Comparison of ENCODE assay signal across 8 cellular contexts in genomic region chr14:49767473-49768300, GRCh38. TPM values are rescaled to one million over a fixed set of nuclear protein-coding genes. Genes with fewer than 3 reads are reported as not detected.
A peak's percentile ranks its signal among the peaks of the same experiment; 100 is the strongest.
DNase-seq lines count a peak whose midpoint lies in the region; ATAC-seq and TF ChIP-seq lines count a peak whose summit lies in the region.

A gene with protein sequence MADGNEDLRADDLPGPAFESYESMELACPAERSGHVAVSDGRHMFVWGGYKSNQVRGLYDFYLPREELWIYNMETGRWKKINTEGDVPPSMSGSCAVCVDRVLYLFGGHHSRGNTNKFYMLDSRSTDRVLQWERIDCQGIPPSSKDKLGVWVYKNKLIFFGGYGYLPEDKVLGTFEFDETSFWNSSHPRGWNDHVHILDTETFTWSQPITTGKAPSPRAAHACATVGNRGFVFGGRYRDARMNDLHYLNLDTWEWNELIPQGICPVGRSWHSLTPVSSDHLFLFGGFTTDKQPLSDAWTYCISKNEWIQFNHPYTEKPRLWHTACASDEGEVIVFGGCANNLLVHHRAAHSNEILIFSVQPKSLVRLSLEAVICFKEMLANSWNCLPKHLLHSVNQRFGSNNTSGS (plus strand): TSS chr14:49768153. CDS start chr14:49768469, 316 bp downstream.

- no peaks in the 10 kb centered on the region for H3K9me3 Mint-ChIP-seq in naive B cell
- no peaks in the 10 kb centered on the region for H3K9me3 Mint-ChIP-seq in stimulated activated effector memory CD8-positive, alpha-beta T cell treated with anti-CD3 and anti-CD28 coated beads, Interleukin-12 subunit alpha, Interleukin-12 subunit beta, amount 100 ng/mL, for 72 hours

- H3K9me2 ChIP-seq in DOHH2 (replicated peaks; ENCODE audit: control insufficient read depth, low read length) = no peaks in the 10 kb centered on the region

- WGBS in esophagus squamous epithelium, 2 donors = 0 to 2% methylated on average over 12 to 18 of the region's 93 CpGs

- H3K27ac ChIP-seq in DOHH2 (ENCODE audit: low read depth, low read length) = peak within 1 kb of the TSS; percentile 89
- H3K27ac ChIP-seq in Peyer's patch = peak within 1 kb of the TSS; percentile 96 to 98 (median 98)
- H3K27ac ChIP-seq in esophagus squamous epithelium = peak within 1 kb of the TSS; percentile 94 to 100 (median 97)

- peaks cover 16 to 38% (median 24%) of the 10 kb centered on the region in 3 donors for H3K4me1 Mint-ChIP-seq in naive B cell
- peaks cover 30% of the 10 kb centered on the region for H3K4me1 Mint-ChIP-seq in stimulated activated effector memory CD8-positive, alpha-beta T cell treated with anti-CD3 and anti-CD28 coated beads, Interleukin-12 subunit alpha, Interleukin-12 subunit beta, amount 100 ng/mL, for 72 hours

- H3F3A ChIP-seq in DOHH2 (ENCODE audit: control insufficient read depth, insufficient read depth) = peaks cover 12% of the 10 kb centered on the region

- TF ChIP-seq POLR2A in Peyer's patch (IDR thresholded peaks at IDR 0.05) (peak; percentile 95 to 99), esophagus squamous epithelium (IDR thresholded peaks at IDR 0.05) (peak in 3 of 4 donors; percentile 91 to 98 (median 98))

- H3K4me3 Mint-ChIP-seq in naive B cell = peak within 1 kb of the TSS; percentile 89 to 98 (median 95)
- peak within 1 kb of the TSS; percentile 90 for H3K4me3 Mint-ChIP-seq in stimulated activated effector memory CD8-positive, alpha-beta T cell treated with anti-CD3 and anti-CD28 coated beads, Interleukin-12 subunit alpha, Interleukin-12 subunit beta, amount 100 ng/mL, for 72 hours

- no peaks in the 10 kb centered on the region for H3K27me3 ChIP-seq in DOHH2 (ENCODE audit: control insufficient read depth, low read length)
- H3K27me3 ChIP-seq in Peyer's patch = no peaks in the 10 kb centered on the region
- no peaks in the 10 kb centered on the region for H3K27me3 ChIP-seq in esophagus squamous epithelium

- H3K4me3 ChIP-seq in DOHH2 (ENCODE audit: low read length) (peak within 1 kb of the TSS; percentile 89), Peyer's patch (peak within 1 kb of the TSS; percentile 72 to 100 (median 92)), esophagus squamous epithelium (peak within 1 kb of the TSS; percentile 80 to 99 (median 93))

- H3K79me2 ChIP-seq in DOHH2 (ENCODE audit: control insufficient read depth, low read length) = peaks cover 33% of the 10 kb centered on the region

- DNase-seq in KG1 (lab: John Stamatoyannopoulos, UW) (peak; percentile 74), Peyer's patch (peak; percentile 86 to 95 (median 94)), esophagus squamous epithelium (lab: John Stamatoyannopoulos, UW) (peak; percentile 39), naive B cell (peak; percentile 89)
- peak; percentile 88 to 93 for DNase-seq in activated T-cell treated with anti-CD3 and anti-CD28 coated beads, Interleukin-2, amount 50 U/mL, for 48 hours
- DNase-seq in stimulated activated effector memory CD8-positive, alpha-beta T cell treated with anti-CD3 and anti-CD28 coated beads, Interleukin-12 subunit alpha, Interleukin-12 subunit beta, amount 100 ng/mL, for 72 hours (ENCODE audit: low spot score in 2 of 2) = peak; percentile 85 to 92

- H3K36me3 ChIP-seq in DOHH2 (ENCODE audit: control insufficient read depth, low read length) = peaks cover 12% of the 10 kb centered on the region; the same call in 1 of the 2 replicates
- peaks cover 0 to 5% (median 0%) of the 10 kb centered on the region in 3 donors for H3K36me3 ChIP-seq in Peyer's patch
- peaks cover 0 to 13% (median 0%) of the 10 kb centered on the region in 3 donors for H3K36me3 ChIP-seq in esophagus squamous epithelium

- H3K4me1 ChIP-seq in DOHH2 (ENCODE audit: control insufficient read depth, low read length) (peaks cover 50% of the 10 kb centered on the region), Peyer's patch (peaks cover 0 to 25% (median 12%) of the 10 kb centered on the region in 4 donors), esophagus squamous epithelium (peaks cover 12 to 41% (median 19%) of the 10 kb centered on the region in 3 donors)

- no peaks in the 10 kb centered on the region for H3K36me3 Mint-ChIP-seq in naive B cell
- H3K36me3 Mint-ChIP-seq in stimulated activated effector memory CD8-positive, alpha-beta T cell treated with anti-CD3 and anti-CD28 coated beads, Interleukin-12 subunit alpha, Interleukin-12 subunit beta, amount 100 ng/mL, for 72 hours = peaks cover 38% of the 10 kb centered on the region

- H3K9me3 ChIP-seq in DOHH2 (ENCODE audit: control insufficient read depth, insufficient read depth, low read length) (no peaks in the 10 kb centered on the region), Peyer's patch (no peaks in the 10 kb centered on the region), esophagus squamous epithelium (no peaks in the 10 kb centered on the region)

- peak within 1 kb of the TSS; percentile 80 for H3K4me2 ChIP-seq in DOHH2 (ENCODE audit: low read length)

- peak within 1 kb of the TSS; percentile 97 to 99 (median 98) for H3K27ac Mint-ChIP-seq in naive B cell
- H3K27ac Mint-ChIP-seq in stimulated activated effector memory CD8-positive, alpha-beta T cell treated with anti-CD3 and anti-CD28 coated beads, Interleukin-12 subunit alpha, Interleukin-12 subunit beta, amount 100 ng/mL, for 72 hours = peak within 1 kb of the TSS; percentile 98

- H3K27me3 Mint-ChIP-seq in naive B cell = no peaks in the 10 kb centered on the region

- no peaks in the 10 kb centered on the region; the same call in 1 of the 2 replicates for H4K20me1 ChIP-seq in DOHH2 (ENCODE audit: control insufficient read depth, insufficient read depth, low read depth, low read length)

- peak; percentile 91 for ATAC-seq in GM21737 (IDR thresholded peaks at IDR 0.05; ENCODE audit: unreplicated experiment)
- peak; percentile 86 for ATAC-seq in naive B cell (ENCODE audit: low read depth in 2 of 2)
- ATAC-seq in stimulated activated effector memory CD8-positive, alpha-beta T cell treated with anti-CD3 and anti-CD28 coated beads, Interleukin-12 subunit alpha, Interleukin-12 subunit beta, amount 100 ng/mL, for 72 hours = peak; percentile 93

- TF ChIP-seq CTCF in DOHH2 (IDR thresholded peaks at IDR 0.05; ENCODE audit: low read depth, low read length, poor library complexity, severe bottlenecking) = peak; percentile 34
- TF ChIP-seq CTCF in Peyer's patch (IDR thresholded peaks at IDR 0.05) = peak in 5 of 6 experiments; percentile 15 to 52 (median 38)
- TF ChIP-seq CTCF in esophagus squamous epithelium (IDR thresholded peaks at IDR 0.05) = peak in 4 of 6 experiments; percentile 7 to 35 (median 15)

- intact Hi-C loops in esophagus squamous epithelium (cut with DNase I) = loop anchor here (5.0 kb wide), 1 partner anchor 135 kb away; no protein-coding TSS in a partner anchor

RNA-seq across cellular contexts. Expression of the gene that starts here (rescaled TPM):
- total RNA-seq in Peyer's patch (100 to 1,000 TPM in 2 of 4 donors, 10 to 100 TPM in 2; 73.4 to 135 (median 107) TPM), esophagus squamous epithelium (10 to 100 TPM; 21.1 to 56.1 (median 41.5) TPM)
- polyA plus RNA-seq in naive B cell (ENCODE audit: low read depth in 6 of 6) = 10 to 100 TPM; 58.0 to 91.4 (median 80.0) TPM

Comparison
In these comparisons a context has a peak if more than half of its experiments do, and no peak if none do; other contexts are left out.
1. Peak in every context shown above with its lines: DNase-seq, ATAC-seq, H3K4me3 ChIP-seq and H3K27ac ChIP-seq.
2. DNase-seq: peak in every context shown above with its lines; median percentile 94 in Peyer's patch; 90 in activated T-cell treated with anti-CD3 and anti-CD28 coated beads, Interleukin-2, amount 50 U/mL, for 48 hours; 89 in naive B cell; 88 in stimulated activated effector memory CD8-positive, alpha-beta T cell treated with anti-CD3 and anti-CD28 coated beads, Interleukin-12 subunit alpha, Interleukin-12 subunit beta, amount 100 ng/mL, for 72 hours; 74 in KG1; 39 in esophagus squamous epithelium.